In genomic region chr12:47317182-47317915, GRCh38 we compare ENCODE assay signal across 11 cellular contexts.
A peak's percentile ranks its signal among the peaks of the same experiment; 100 is the strongest.
DNase-seq lines count a peak whose midpoint lies in the region; ATAC-seq and TF ChIP-seq lines count a peak whose summit lies in the region.
"Had no signal": no experiment of that assay in that cellular context is flagged by ENCODE, and none has a peak within 500 bp of the region (broad histone marks: within the 10 kb centered on the region; RNA-seq: fewer than 3 reads in every experiment).

No MANE protein-coding gene starts in this region.

- H3K4me1 Mint-ChIP-seq in activated naive CD8-positive, alpha-beta T cell treated with anti-CD3 and anti-CD28 coated beads, Interleukin-2, amount 10 ng/mL, durations not matched to agents 7 days and 5 days, result peaks cover 35% of the 10 kb centered on the region
- H3K4me1 Mint-ChIP-seq: brain had no signal

- H3K4me1 ChIP-seq in left ventricle myocardium inferior (peaks cover 15% of the 10 kb centered on the region), transverse colon (peaks cover 0 to 10% (median 0%) of the 10 kb centered on the region in 4 donors)
- H3K4me1 ChIP-seq: SJSA1 had no signal

- ATAC-seq in Right ventricle myocardium inferior (no peak), HG02852 (IDR thresholded peaks at IDR 0.05; ENCODE audit: unreplicated experiment) (peak; percentile 57)
- ATAC-seq in activated naive CD8-positive, alpha-beta T cell treated with anti-CD3 and anti-CD28 coated beads, Interleukin-2, amount 10 ng/mL, durations not matched to agents 7 days and 5 days (ENCODE audit: low read depth), result no peak

- no peaks in the 10 kb centered on the region for H3K36me3 ChIP-seq in left ventricle myocardium inferior
- no peaks in the 10 kb centered on the region for H3K36me3 ChIP-seq in transverse colon
- H3K36me3 ChIP-seq: SJSA1 had no signal

- H3K27ac ChIP-seq in left ventricle myocardium inferior (replicated peaks) (peak overlapping the region; percentile 79), transverse colon (peak overlapping the region in 3 of 4 donors; percentile 9 to 43 (median 31))
- H3K27ac ChIP-seq: SJSA1 had no signal

- H3K4me3 ChIP-seq in left ventricle myocardium inferior (peak overlapping the region; percentile 39), transverse colon (no peak overlapping the region)
- H3K4me3 ChIP-seq: SJSA1 had no signal

- WGBS in transverse colon (ENCODE audit: low coverage in 1 of 2), 2 donors, result 54 to 68% methylated on average over 5 to 11 of the region's 11 CpGs

- TF ChIP-seq CTCF in left ventricle myocardium inferior (IDR thresholded peaks at IDR 0.05; ENCODE audit: borderline replicate concordance) (no peak), transverse colon (IDR thresholded peaks at IDR 0.05) (no peak)

- no peak for DNase-seq in left ventricle myocardium inferior
- DNase-seq in Right ventricle myocardium inferior (ENCODE audit: missing footprints), result no peak
- DNase-seq in activated naive CD8-positive, alpha-beta T cell treated with anti-CD3 and anti-CD28 coated beads, Interleukin-2, amount 10 ng/mL, durations not matched to agents 7 days and 5 days, result no peak
- DNase-seq in transverse colon, result no peak
- DNase-seq in epidermal melanocyte (ENCODE audit: insufficient read length, low spot score), result no peak
- DNase-seq in stimulated activated CD4-positive, alpha-beta T cell treated with anti-CD3 and anti-CD28 coated beads, Interleukin-2, amount 100 ng/mL, for 48 hours, result no peak
- no peak for DNase-seq in SW480 (ENCODE audit: low spot score)
- DNase-seq: islet precursor cell had no signal

- no peaks in the 10 kb centered on the region for H3K36me3 Mint-ChIP-seq in activated naive CD8-positive, alpha-beta T cell treated with anti-CD3 and anti-CD28 coated beads, Interleukin-2, amount 10 ng/mL, durations not matched to agents 7 days and 5 days
- H3K36me3 Mint-ChIP-seq: brain had no signal

- no peak for TF ChIP-seq EP300 in transverse colon (IDR thresholded peaks at IDR 0.05; ENCODE audit: low read depth)

- POLR2A ChIA-PET in activated naive CD8-positive, alpha-beta T cell treated with anti-CD3 and anti-CD28 coated beads, Interleukin-2, amount 10 ng/mL, durations not matched to agents 7 days and 5 days (lab: Charles Lee), result interaction anchor here (0.6 to 2.0 kb wide), 3 partner anchors 80 to 278 kb away, joined by 3 to 5 read pairs (median 3); no protein-coding TSS in a partner anchor

- no peak overlapping the region for H3K4me3 Mint-ChIP-seq in activated naive CD8-positive, alpha-beta T cell treated with anti-CD3 and anti-CD28 coated beads, Interleukin-2, amount 10 ng/mL, durations not matched to agents 7 days and 5 days
- H3K4me3 Mint-ChIP-seq: brain had no signal

- H3K27me3 ChIP-seq in left ventricle myocardium inferior (ENCODE audit: low read depth) (no peaks in the 10 kb centered on the region), transverse colon (no peaks in the 10 kb centered on the region)
- H3K27me3 ChIP-seq: SJSA1 had no signal

- no peak for TF ChIP-seq POLR2A in transverse colon (IDR thresholded peaks at IDR 0.05)

- in situ Hi-C loops in transverse colon (cut with MboI; ENCODE audit: low pct_ligation_motif_present in 1 of 4, low pct_unique_long_range_greater_than_20kb in 1 of 4, low sequenced_read_pairs in 3 of 4), result loop anchor here in 1 of 4 donors (25.0 kb wide), 1 partner anchor 280 kb away; no protein-coding TSS in a partner anchor

- H3K9me3 ChIP-seq in left ventricle myocardium inferior (replicated peaks) (no peaks in the 10 kb centered on the region), transverse colon (no peaks in the 10 kb centered on the region)
- H3K9me3 ChIP-seq: SJSA1 had no signal

- peaks cover 7% of the 10 kb centered on the region for H3K9me3 Mint-ChIP-seq in activated naive CD8-positive, alpha-beta T cell treated with anti-CD3 and anti-CD28 coated beads, Interleukin-2, amount 10 ng/mL, durations not matched to agents 7 days and 5 days

- peak overlapping the region; percentile 50 for H3K27ac Mint-ChIP-seq in activated naive CD8-positive, alpha-beta T cell treated with anti-CD3 and anti-CD28 coated beads, Interleukin-2, amount 10 ng/mL, durations not matched to agents 7 days and 5 days
- H3K27ac Mint-ChIP-seq: brain had no signal

- H3K27me3 Mint-ChIP-seq in activated naive CD8-positive, alpha-beta T cell treated with anti-CD3 and anti-CD28 coated beads, Interleukin-2, amount 10 ng/mL, durations not matched to agents 7 days and 5 days, result no peaks in the 10 kb centered on the region
- H3K27me3 Mint-ChIP-seq: brain had no signal

- intact Hi-C loops in left ventricle myocardium inferior (cut with micrococcal nuclease) (no loop called here), Right ventricle myocardium inferior (cut with DNase I) (loop anchor here (5.0 kb wide), 1 partner anchor 45 kb away; no protein-coding TSS in a partner anchor), transverse colon (cut with DNase I; ENCODE audit: low total_unique reads) (no loop called here)
